In genomic region chr2:851078-851477, GRCh38 we compare ENCODE assay signal across 8 cellular contexts.
"Had no signal": no experiment of that assay in that cellular context is flagged by ENCODE, and none has a peak within 500 bp of the region (broad histone marks: within the 10 kb centered on the region; RNA-seq: fewer than 3 reads in every experiment).

No MANE protein-coding gene starts in this region.

- H3K9me3 ChIP-seq: HAP-1 had no signal

- DNase-seq: HFFc6, IMR-90, KG1 had no signal

- H3K9me3 Mint-ChIP-seq: GM23338 had no signal

- H3K4me1 ChIP-seq: HAP-1 had no signal

- H3K4me3 Mint-ChIP-seq: GM23338, HFFc6 had no signal

- ATAC-seq: GM23338, K562 had no signal

- H3K36me3 ChIP-seq: HAP-1 had no signal

- H3K4me3 ChIP-seq: GM23338, HAP-1, K562 had no signal

- FAIRE-seq: H1, H54, K562 had no signal

- H3K27ac Mint-ChIP-seq: GM23338, HFFc6 had no signal
